In genomic region chr2:221570321-221571107, GRCh38 we compare ENCODE assay signal across 9 cellular contexts. TPM values are rescaled to one million over a fixed set of nuclear protein-coding genes. Genes with fewer than 3 reads are reported as not detected.
A peak's percentile ranks its signal among the peaks of the same experiment; 100 is the strongest.
DNase-seq lines count a peak whose midpoint lies in the region; ATAC-seq, FAIRE-seq and TF ChIP-seq lines count a peak whose summit lies in the region.
"Had no signal": no experiment of that assay in that cellular context is flagged by ENCODE, and none has a peak within 500 bp of the region (broad histone marks: within the 10 kb centered on the region; RNA-seq: fewer than 3 reads in every experiment).

No MANE protein-coding gene starts in this region.

- H3K27me3 ChIP-seq in skeletal muscle tissue (ENCODE audit: control insufficient read depth in 3 of 3, insufficient read depth in 3 of 3, low read length in 3 of 3) = peaks cover 8 to 13% (median 10%) of the 10 kb centered on the region in 3 donors

- H3K4me3 ChIP-seq in iPS-11a (ENCODE audit: low read depth, low read length) (peak overlapping the region; percentile 14), skeletal muscle tissue (ENCODE audit: low read length in 3 of 3) (peak overlapping the region; percentile 88 to 95 (median 93))

- H3K4me1 ChIP-seq in skeletal muscle tissue (ENCODE audit: control insufficient read depth in 3 of 3, insufficient read depth in 3 of 3, low read length in 3 of 3) = peaks cover 24 to 44% (median 24%) of the 10 kb centered on the region in 3 donors

- H3K9ac ChIP-seq in skeletal muscle tissue (ENCODE audit: low read depth in 1 of 3, low read length in 3 of 3) = peak overlapping the region in 1 of 3 donors; percentile 62
- H3K9ac ChIP-seq: KMS-11 had no signal

- ATAC-seq in activated naive CD8-positive, alpha-beta T cell treated with anti-CD3 and anti-CD28 coated beads, Interleukin-2, amount 50 U/mL, for 24 hours = no peak
- no peak for ATAC-seq in GM21526 (IDR thresholded peaks at IDR 0.05; ENCODE audit: low FRiP score, unreplicated experiment)

- no peaks in the 10 kb centered on the region for H3K9me3 Mint-ChIP-seq in activated naive CD8-positive, alpha-beta T cell treated with anti-CD3 and anti-CD28 coated beads, Interleukin-2, amount 50 U/mL, for 24 hours

- peaks cover 69% of the 10 kb centered on the region for H3K27me3 Mint-ChIP-seq in activated naive CD8-positive, alpha-beta T cell treated with anti-CD3 and anti-CD28 coated beads, Interleukin-2, amount 50 U/mL, for 24 hours

- no peaks in the 10 kb centered on the region for H3K36me3 ChIP-seq in skeletal muscle tissue (ENCODE audit: control insufficient read depth in 3 of 3, insufficient read depth in 3 of 3, low read length in 3 of 3)

- DNase-seq in D721Med (ENCODE audit: insufficient read length, low spot score) (no peak), NCI-H1694 treated with DMSO at 0.1 percent for 48 hours (lab: John Stamatoyannopoulos, UW) (peak; percentile 66), AML-193 (lab: John Stamatoyannopoulos, UW) (no peak)
- DNase-seq in activated naive CD8-positive, alpha-beta T cell treated with anti-CD3 and anti-CD28 coated beads, Interleukin-2, amount 50 U/mL, for 24 hours = peak; percentile 5
- DNase-seq in effector CD4-positive, alpha-beta T cell = no peak

- no peaks in the 10 kb centered on the region for H3K36me3 Mint-ChIP-seq in activated naive CD8-positive, alpha-beta T cell treated with anti-CD3 and anti-CD28 coated beads, Interleukin-2, amount 50 U/mL, for 24 hours (ENCODE audit: low read depth)

- no peak for FAIRE-seq in D721Med (lab: Jason Lieb, UNC)

- peaks cover 30% of the 10 kb centered on the region for H3K4me1 Mint-ChIP-seq in activated naive CD8-positive, alpha-beta T cell treated with anti-CD3 and anti-CD28 coated beads, Interleukin-2, amount 50 U/mL, for 24 hours

- TF ChIP-seq CTCF in D721Med (IDR thresholded peaks at IDR 0.05; ENCODE audit: insufficient read depth, missing control alignments) = peak; percentile 59

- no peak overlapping the region for H3K27ac ChIP-seq in skeletal muscle tissue (ENCODE audit: low read depth, low read length)
- H3K27ac ChIP-seq: KMS-11 had no signal

- H3K9me3 ChIP-seq in skeletal muscle tissue (ENCODE audit: control insufficient read depth in 3 of 3, low read length in 3 of 3) = no peaks in the 10 kb centered on the region

- H3K4me3 Mint-ChIP-seq in activated naive CD8-positive, alpha-beta T cell treated with anti-CD3 and anti-CD28 coated beads, Interleukin-2, amount 50 U/mL, for 24 hours = peak overlapping the region; percentile 72

- H3K27ac Mint-ChIP-seq in activated naive CD8-positive, alpha-beta T cell treated with anti-CD3 and anti-CD28 coated beads, Interleukin-2, amount 50 U/mL, for 24 hours = no peak overlapping the region

RNA-seq across cellular contexts. Expression of gene EPHA4, which starts 1.6 kb away (rescaled TPM):
- 24.0 TPM for total RNA-seq in skeletal muscle tissue

Comparison
In these comparisons a context has a peak if more than half of its experiments do, and no peak if none do; other contexts are left out.
1. DNase-seq: peak in NCI-H1694 treated with DMSO at 0.1 percent for 48 hours (single experiment) and activated naive CD8-positive, alpha-beta T cell treated with anti-CD3 and anti-CD28 coated beads, Interleukin-2, amount 50 U/mL, for 24 hours (single experiment); none in D721Med (single experiment), AML-193 (0 of 2) and effector CD4-positive, alpha-beta T cell (single experiment).